ENCODE assay signal across 8 cellular contexts in the genomic region with DNA sequence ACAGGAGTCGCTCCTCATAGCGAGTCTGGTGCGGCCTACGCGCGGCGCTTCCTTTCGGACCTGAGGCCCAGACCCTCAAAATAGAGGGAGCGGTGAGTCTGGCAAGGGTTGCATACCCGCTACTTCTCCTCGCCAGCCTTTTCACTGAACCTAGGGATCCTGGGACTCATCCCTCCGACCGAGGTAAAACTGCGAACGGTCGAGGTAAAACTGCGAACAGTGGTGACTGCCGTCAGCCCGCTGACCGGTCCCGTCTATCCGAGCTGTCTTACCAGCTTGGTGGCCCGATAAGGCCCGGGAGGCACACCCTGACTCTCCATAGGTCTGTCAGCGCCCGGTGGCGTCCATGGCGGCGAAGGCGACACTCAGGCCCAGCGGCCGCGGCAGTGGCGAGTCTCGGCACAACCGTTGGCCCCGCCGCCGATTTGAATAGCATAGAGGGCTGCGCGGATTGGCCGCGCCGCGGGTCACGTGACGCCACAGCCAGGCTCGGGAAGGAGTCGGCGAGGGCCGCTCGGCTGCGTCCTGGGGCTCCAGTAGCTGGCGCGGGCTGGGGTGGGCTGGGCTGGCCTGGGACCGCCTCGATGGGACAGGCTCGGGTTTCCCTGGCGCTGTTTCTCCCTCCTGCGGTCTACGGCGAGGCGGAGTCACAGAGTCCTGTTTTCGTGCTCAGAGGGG. TPM values are rescaled to one million over a fixed set of nuclear protein-coding genes. Genes with fewer than 3 reads are reported as not detected.
A peak's percentile ranks its signal among the peaks of the same experiment; 100 is the strongest.
DNase-seq lines count a peak whose midpoint lies in the region; ATAC-seq lines count a peak whose summit lies in the region.

A gene with protein sequence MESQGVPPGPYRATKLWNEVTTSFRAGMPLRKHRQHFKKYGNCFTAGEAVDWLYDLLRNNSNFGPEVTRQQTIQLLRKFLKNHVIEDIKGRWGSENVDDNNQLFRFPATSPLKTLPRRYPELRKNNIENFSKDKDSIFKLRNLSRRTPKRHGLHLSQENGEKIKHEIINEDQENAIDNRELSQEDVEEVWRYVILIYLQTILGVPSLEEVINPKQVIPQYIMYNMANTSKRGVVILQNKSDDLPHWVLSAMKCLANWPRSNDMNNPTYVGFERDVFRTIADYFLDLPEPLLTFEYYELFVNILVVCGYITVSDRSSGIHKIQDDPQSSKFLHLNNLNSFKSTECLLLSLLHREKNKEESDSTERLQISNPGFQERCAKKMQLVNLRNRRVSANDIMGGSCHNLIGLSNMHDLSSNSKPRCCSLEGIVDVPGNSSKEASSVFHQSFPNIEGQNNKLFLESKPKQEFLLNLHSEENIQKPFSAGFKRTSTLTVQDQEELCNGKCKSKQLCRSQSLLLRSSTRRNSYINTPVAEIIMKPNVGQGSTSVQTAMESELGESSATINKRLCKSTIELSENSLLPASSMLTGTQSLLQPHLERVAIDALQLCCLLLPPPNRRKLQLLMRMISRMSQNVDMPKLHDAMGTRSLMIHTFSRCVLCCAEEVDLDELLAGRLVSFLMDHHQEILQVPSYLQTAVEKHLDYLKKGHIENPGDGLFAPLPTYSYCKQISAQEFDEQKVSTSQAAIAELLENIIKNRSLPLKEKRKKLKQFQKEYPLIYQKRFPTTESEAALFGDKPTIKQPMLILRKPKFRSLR (minus strand): TSS at position 403 of the 678 bp plus-strand sequence. CDS start 83 bp downstream, at position 320.

- H3K4me3 Mint-ChIP-seq in activated CD4-positive, alpha-beta memory T cell treated with anti-CD3 and anti-CD28 coated beads for 36 hours, result peak within 1 kb of the TSS; percentile 86

- H3K9me3 Mint-ChIP-seq in activated CD4-positive, alpha-beta memory T cell treated with anti-CD3 and anti-CD28 coated beads for 36 hours, result no peaks in the 10 kb centered on the region

- peaks cover 8% of the 10 kb centered on the region for H3K27me3 Mint-ChIP-seq in activated CD4-positive, alpha-beta memory T cell treated with anti-CD3 and anti-CD28 coated beads for 36 hours

- DNase-seq in CD1c-positive myeloid dendritic cell (ENCODE audit: extremely low spot score) (peak; percentile 93), NCI-H748 treated with DMSO at 0.1 percent for 48 hours (lab: John Stamatoyannopoulos, UW) (peak; percentile 88), medulla oblongata (ENCODE audit: extremely low spot score) (peak; percentile 91)
- peak; percentile 87 for DNase-seq in activated CD4-positive, alpha-beta memory T cell treated with anti-CD3 and anti-CD28 coated beads for 36 hours
- DNase-seq in effector CD8-positive, alpha-beta T cell (lab: John Stamatoyannopoulos, UW), result peak; percentile 24
- DNase-seq in stimulated activated CD4-positive, alpha-beta T cell treated with anti-CD3 and anti-CD28 coated beads, TNF-alpha, amount 100 ng/mL, for 48 hours (ENCODE audit: low read depth in 3 of 3), result peak; percentile 57 to 62 (median 58)

- peaks cover 19% of the 10 kb centered on the region for H3K4me1 Mint-ChIP-seq in activated CD4-positive, alpha-beta memory T cell treated with anti-CD3 and anti-CD28 coated beads for 36 hours (ENCODE audit: low read depth)

- POLR2A ChIA-PET in activated CD4-positive, alpha-beta memory T cell treated with anti-CD3 and anti-CD28 coated beads for 36 hours (lab: Charles Lee), result interaction anchor here (0.8 kb wide), 1 partner anchor 10 kb away, joined by 3 read pairs; no protein-coding TSS in a partner anchor

- ATAC-seq in GM19395 (IDR thresholded peaks at IDR 0.05; ENCODE audit: unreplicated experiment), result peak; percentile 94
- ATAC-seq in HG03558 (IDR thresholded peaks at IDR 0.05; ENCODE audit: extremely low read depth, unreplicated experiment), result peak; percentile 93

- H3K36me3 Mint-ChIP-seq in activated CD4-positive, alpha-beta memory T cell treated with anti-CD3 and anti-CD28 coated beads for 36 hours, result no peaks in the 10 kb centered on the region

- intact Hi-C loops in activated CD4-positive, alpha-beta memory T cell treated with anti-CD3 and anti-CD28 coated beads for 36 hours (cut with micrococcal nuclease), result loop anchor here (10.0 kb wide), 1 partner anchor 1858 kb away; a partner anchor contains a TSS

- H3K27ac Mint-ChIP-seq in activated CD4-positive, alpha-beta memory T cell treated with anti-CD3 and anti-CD28 coated beads for 36 hours, result no peak within 1 kb of the TSS

- CTCF ChIA-PET in activated CD4-positive, alpha-beta memory T cell treated with anti-CD3 and anti-CD28 coated beads for 36 hours (lab: Charles Lee), result interaction anchor here (0.7 kb wide), 1 partner anchor 31 kb away, joined by 3 read pairs; no protein-coding TSS in a partner anchor

RNA-seq across cellular contexts. Expression of the gene that starts here (rescaled TPM):
- total RNA-seq in activated CD4-positive, alpha-beta memory T cell treated with anti-CD3 and anti-CD28 coated beads for 36 hours, result 10 to 100 TPM; 24.1 to 26.2 TPM

Comparison
In these comparisons a context has a peak if more than half of its experiments do, and no peak if none do; other contexts are left out.
1. Peak in every context shown above with its lines: DNase-seq and ATAC-seq.
2. DNase-seq: peak in every context shown above with its lines; median percentile 93 in CD1c-positive myeloid dendritic cell; 91 in medulla oblongata; 88 in NCI-H748 treated with DMSO at 0.1 percent for 48 hours; 87 in activated CD4-positive, alpha-beta memory T cell treated with anti-CD3 and anti-CD28 coated beads for 36 hours; 58 in stimulated activated CD4-positive, alpha-beta T cell treated with anti-CD3 and anti-CD28 coated beads, TNF-alpha, amount 100 ng/mL, for 48 hours; 24 in effector CD8-positive, alpha-beta T cell.